Comparison of ENCODE assay signal across 1 cellular context in the genomic region with DNA sequence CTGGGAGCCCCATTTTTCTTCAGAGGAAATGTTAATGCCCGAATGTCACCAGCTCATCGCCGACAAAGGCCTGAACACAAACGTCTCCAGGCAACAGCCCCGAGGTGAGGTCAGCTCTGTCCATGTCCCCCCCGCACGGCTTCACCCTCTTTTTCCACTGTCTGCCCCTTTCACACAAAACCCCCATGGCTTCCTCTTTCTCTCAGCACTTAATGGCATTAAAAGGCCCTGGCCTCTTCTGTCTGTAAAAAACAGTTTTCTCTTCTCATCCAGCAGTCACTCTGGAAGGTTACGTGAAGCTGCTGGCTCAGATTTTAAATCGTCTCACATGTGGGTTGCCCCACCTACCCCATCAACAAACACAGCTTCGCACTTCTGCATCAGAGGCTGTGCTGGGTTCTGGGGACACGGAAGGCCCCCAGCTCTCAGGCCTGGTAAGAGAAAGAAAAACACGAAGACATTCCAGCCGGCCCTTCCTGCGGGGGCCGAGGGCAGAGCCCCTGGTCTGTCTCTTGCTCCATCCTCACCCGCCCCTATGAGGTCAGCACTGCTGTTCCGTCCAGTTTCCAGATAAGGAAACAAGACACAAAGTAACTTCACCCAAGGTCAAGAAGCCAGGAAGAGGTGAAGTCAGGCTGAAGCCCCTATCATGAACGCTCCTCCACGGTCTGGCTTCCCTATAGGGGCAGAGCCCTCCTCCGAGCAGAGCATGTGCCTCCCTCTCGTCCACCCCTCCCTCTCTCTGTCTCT.
TF ChIP-seq lines count a peak whose summit lies in the region.

No MANE protein-coding gene starts in this region.

TF ChIP-seq in GM23338, 12 proteins besides CTCF, POLR2A, EP300 and RAD21 (continued from another document):
- TF ChIP-seq, protein P1, sequence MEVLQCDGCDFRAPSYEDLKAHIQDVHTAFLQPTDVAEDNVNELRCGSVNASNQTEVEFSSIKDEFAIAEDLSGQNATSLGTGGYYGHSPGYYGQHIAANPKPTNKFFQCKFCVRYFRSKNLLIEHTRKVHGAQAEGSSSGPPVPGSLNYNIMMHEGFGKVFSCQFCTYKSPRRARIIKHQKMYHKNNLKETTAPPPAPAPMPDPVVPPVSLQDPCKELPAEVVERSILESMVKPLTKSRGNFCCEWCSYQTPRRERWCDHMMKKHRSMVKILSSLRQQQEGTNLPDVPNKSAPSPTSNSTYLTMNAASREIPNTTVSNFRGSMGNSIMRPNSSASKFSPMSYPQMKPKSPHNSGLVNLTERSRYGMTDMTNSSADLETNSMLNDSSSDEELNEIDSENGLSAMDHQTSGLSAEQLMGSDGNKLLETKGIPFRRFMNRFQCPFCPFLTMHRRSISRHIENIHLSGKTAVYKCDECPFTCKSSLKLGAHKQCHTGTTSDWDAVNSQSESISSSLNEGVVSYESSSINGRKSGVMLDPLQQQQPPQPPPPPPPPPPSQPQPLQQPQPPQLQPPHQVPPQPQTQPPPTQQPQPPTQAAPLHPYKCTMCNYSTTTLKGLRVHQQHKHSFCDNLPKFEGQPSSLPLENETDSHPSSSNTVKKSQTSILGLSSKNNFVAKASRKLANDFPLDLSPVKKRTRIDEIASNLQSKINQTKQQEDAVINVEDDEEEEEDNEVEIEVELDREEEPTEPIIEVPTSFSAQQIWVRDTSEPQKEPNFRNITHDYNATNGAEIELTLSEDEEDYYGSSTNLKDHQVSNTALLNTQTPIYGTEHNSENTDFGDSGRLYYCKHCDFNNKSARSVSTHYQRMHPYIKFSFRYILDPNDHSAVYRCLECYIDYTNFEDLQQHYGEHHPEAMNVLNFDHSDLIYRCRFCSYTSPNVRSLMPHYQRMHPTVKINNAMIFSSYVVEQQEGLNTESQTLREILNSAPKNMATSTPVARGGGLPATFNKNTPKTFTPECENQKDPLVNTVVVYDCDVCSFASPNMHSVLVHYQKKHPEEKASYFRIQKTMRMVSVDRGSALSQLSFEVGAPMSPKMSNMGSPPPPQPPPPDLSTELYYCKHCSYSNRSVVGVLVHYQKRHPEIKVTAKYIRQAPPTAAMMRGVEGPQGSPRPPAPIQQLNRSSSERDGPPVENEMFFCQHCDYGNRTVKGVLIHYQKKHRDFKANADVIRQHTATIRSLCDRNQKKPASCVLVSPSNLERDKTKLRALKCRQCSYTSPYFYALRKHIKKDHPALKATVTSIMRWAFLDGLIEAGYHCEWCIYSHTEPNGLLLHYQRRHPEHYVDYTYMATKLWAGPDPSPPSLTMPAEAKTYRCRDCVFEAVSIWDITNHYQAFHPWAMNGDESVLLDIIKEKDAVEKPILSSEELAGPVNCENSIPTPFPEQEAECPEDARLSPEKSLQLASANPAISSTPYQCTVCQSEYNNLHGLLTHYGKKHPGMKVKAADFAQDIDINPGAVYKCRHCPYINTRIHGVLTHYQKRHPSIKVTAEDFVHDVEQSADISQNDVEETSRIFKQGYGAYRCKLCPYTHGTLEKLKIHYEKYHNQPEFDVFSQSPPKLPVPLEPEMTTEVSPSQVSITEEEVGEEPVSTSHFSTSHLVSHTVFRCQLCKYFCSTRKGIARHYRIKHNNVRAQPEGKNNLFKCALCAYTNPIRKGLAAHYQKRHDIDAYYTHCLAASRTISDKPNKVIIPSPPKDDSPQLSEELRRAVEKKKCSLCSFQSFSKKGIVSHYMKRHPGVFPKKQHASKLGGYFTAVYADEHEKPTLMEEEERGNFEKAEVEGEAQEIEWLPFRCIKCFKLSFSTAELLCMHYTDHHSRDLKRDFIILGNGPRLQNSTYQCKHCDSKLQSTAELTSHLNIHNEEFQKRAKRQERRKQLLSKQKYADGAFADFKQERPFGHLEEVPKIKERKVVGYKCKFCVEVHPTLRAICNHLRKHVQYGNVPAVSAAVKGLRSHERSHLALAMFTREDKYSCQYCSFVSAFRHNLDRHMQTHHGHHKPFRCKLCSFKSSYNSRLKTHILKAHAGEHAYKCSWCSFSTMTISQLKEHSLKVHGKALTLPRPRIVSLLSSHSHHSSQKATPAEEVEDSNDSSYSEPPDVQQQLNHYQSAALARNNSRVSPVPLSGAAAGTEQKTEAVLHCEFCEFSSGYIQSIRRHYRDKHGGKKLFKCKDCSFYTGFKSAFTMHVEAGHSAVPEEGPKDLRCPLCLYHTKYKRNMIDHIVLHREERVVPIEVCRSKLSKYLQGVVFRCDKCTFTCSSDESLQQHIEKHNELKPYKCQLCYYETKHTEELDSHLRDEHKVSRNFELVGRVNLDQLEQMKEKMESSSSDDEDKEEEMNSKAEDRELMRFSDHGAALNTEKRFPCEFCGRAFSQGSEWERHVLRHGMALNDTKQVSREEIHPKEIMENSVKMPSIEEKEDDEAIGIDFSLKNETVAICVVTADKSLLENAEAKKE (CRISPR knock-in tag; IDR thresholded peaks at IDR 0.05) = no peak
- TF ChIP-seq EZH2phosphoT487 (IDR thresholded peaks at IDR 0.05; ENCODE audit: unreplicated experiment) (no peak), STAT1 (IDR thresholded peaks at IDR 0.05; ENCODE audit: unreplicated experiment) (no peak)
